Comparison of ENCODE assay signal across 16 cellular contexts in the genomic region with DNA sequence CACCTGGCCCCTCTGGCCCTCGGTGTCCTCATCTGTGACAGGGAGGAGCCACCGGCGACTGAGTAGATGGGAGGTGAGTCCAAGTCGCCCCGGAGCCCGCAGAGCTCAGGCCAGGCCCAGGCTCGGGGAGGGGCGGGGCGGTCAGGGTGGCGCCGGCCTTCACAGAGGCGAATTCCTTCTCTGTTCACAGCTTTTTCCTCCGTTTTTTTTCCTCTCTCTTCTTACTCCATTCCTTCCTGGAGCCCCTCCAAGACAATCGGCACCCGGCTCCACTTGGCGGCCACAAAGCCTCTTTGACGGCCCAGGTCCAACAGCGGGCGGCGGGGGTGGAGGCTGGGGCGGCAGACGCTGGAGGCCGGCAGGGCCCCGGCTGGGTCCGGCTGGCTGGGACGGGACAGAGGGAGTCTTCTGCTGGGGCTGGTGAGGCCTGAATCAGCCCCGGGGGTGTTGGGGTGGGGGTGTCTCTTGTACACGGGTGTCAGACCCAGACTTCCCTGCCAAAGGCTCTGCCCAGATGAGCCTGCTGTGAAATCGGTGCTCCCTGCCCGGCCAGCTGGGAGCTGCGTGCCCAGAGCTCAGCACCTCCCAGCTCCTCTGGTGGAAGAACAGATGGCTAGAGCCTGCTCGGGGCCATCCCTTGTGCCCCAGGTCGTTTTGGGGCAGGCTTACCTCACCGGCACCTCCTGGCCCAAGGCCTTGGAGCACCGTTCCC. TPM values are rescaled to one million over a fixed set of nuclear protein-coding genes. Genes with fewer than 3 reads are reported as not detected.
A peak's percentile ranks its signal among the peaks of the same experiment; 100 is the strongest.
DNase-seq lines count a peak whose midpoint lies in the region; ATAC-seq, FAIRE-seq and TF ChIP-seq lines count a peak whose summit lies in the region.
"Had no signal": no experiment of that assay in that cellular context is flagged by ENCODE, and none has a peak within 500 bp of the region (broad histone marks: within the 10 kb centered on the region; RNA-seq: fewer than 3 reads in every experiment).

No MANE protein-coding gene starts in this region.

- intact Hi-C loops in HepG2 (cut with micrococcal nuclease; ENCODE audit: unreplicated experiment) = no loop called here
- intact Hi-C loops in right lobe of liver (cut with DNase I) = no loop called here
- intact Hi-C loops in aorta (cut with DNase I) = loop anchor here in 1 of 2 donors (2.0 kb wide), 1 partner anchor 21 kb away; no protein-coding TSS in a partner anchor

- TF ChIP-seq CTCF in HepG2 (CRISPR knock-in tag; IDR thresholded peaks at IDR 0.05) = no peak
- TF ChIP-seq CTCF in right lobe of liver (IDR thresholded peaks at IDR 0.05) = no peak
- TF ChIP-seq CTCF in fibroblast of the aortic adventitia (IDR thresholded peaks at IDR 0.05; ENCODE audit: insufficient read depth, low read length) = no peak
- TF ChIP-seq CTCF in nephron (IDR thresholded peaks at IDR 0.05; ENCODE audit: unreplicated experiment in 3 of 3) = no peak

- no peak overlapping the region for H3K4me3 Mint-ChIP-seq in nephron
- H3K4me3 Mint-ChIP-seq: activated CD8-positive, alpha-beta T cell treated with anti-CD3 and anti-CD28 coated beads, Interleukin-2, amount 10 ng/mL, durations not matched to agents 7 days and 5 days had no signal

- DNase-seq in HepG2 (ENCODE audit: low spot score) = no peak
- no peak for DNase-seq in right lobe of liver
- peak; percentile 91 for DNase-seq in fibroblast of the aortic adventitia (ENCODE audit: low read depth)
- DNase-seq in aorta = peak; percentile 88 to 93
- DNase-seq in cerebellum (ENCODE audit: low spot score) = no peak
- DNase-seq in DMS79 treated with DMSO at 0.1 percent for 48 hours (lab: John Stamatoyannopoulos, UW) = no peak
- DNase-seq: ACHN; activated CD8-positive, alpha-beta T cell treated with anti-CD3 and anti-CD28 coated beads, Interleukin-2, amount 10 ng/mL, durations not matched to agents 7 days and 5 days; erythroblast; GF-D8; NCI-H1092 treated with DMSO at 0.1 percent for 48 hours; stimulated activated naive CD8-positive, alpha-beta T cell treated with anti-CD3 and anti-CD28 coated beads, Interleukin-15, Interleukin-2, amounts not matched to agents 100 U/mL and 50 U/mL, for 24 hours; T-helper 1 cell had no signal

- no peak overlapping the region for H3K9ac ChIP-seq in HepG2 (ENCODE audit: insufficient read depth, low read depth, low read length)

- WGBS in HepG2 (ENCODE audit: low lambda C conversion rate) = 6% methylated on average over 28 of the region's 35 CpGs
- WGBS in right lobe of liver (ENCODE audit: insufficient coverage, low coverage, low lambda C conversion rate, missing lambda C conversion rate) = 71% methylated on average over 9 of the region's 35 CpGs
- 2 to 7% methylated on average over 35 of the region's 35 CpGs for WGBS in aorta, 2 donors

- no peak overlapping the region for H3K27ac ChIP-seq in HepG2 (ENCODE audit: extremely low read length, insufficient read depth, low read length)
- H3K27ac ChIP-seq in right lobe of liver = no peak overlapping the region
- H3K27ac ChIP-seq in aorta (ENCODE audit: low read depth in 1 of 2, low read length in 2 of 2) = peak overlapping the region; percentile 6 to 87

- peaks cover 3% of the 10 kb centered on the region; the same call in 1 of the 2 replicates for H4K20me1 ChIP-seq in HepG2 (ENCODE audit: insufficient read depth, low read length)

- H2AFZ ChIP-seq in HepG2 (ENCODE audit: low read length) = no peak overlapping the region

- FAIRE-seq in HepG2 (lab: Jason Lieb, UNC) = no peak

- peak; percentile 17 for ATAC-seq in HepG2
- no peak for ATAC-seq in right lobe of liver
- peak; percentile 66 for ATAC-seq in aorta (ENCODE audit: low FRiP score)
- no peak for ATAC-seq in GM21381 (IDR thresholded peaks at IDR 0.05; ENCODE audit: unreplicated experiment)
- ATAC-seq: activated CD8-positive, alpha-beta T cell treated with anti-CD3 and anti-CD28 coated beads, Interleukin-2, amount 10 ng/mL, durations not matched to agents 7 days and 5 days; HCT116; stimulated activated naive CD8-positive, alpha-beta T cell treated with anti-CD3 and anti-CD28 coated beads, Interleukin-15, Interleukin-2, amounts not matched to agents 100 U/mL and 50 U/mL, for 24 hours had no signal

- CTCF ChIA-PET in HepG2 (lab: Yijun Ruan, JAX; ENCODE audit: low intra/inter-chr PET ratio, low total read pairs) = no interaction called here

- H3K4me1 ChIP-seq in HepG2 (ENCODE audit: insufficient read depth, low read length) (peaks cover 73% of the 10 kb centered on the region), right lobe of liver (no peaks in the 10 kb centered on the region), aorta (ENCODE audit: control insufficient read depth in 1 of 2, insufficient read depth in 2 of 2, low read length in 2 of 2) (no peaks in the 10 kb centered on the region)

- BruUV-seq in HepG2 (replicated peaks; lab: Mats Ljungman, UMichigan) = no TSS peak

- H3K36me3 ChIP-seq in HepG2 (replicated peaks in 1 of 2; ENCODE audit: control insufficient read depth in 1 of 2, insufficient read depth in 2 of 2, low read length in 2 of 2) (no peaks in the 10 kb centered on the region), right lobe of liver (no peaks in the 10 kb centered on the region), aorta (ENCODE audit: control insufficient read depth in 1 of 2, insufficient read depth in 2 of 2, low read length in 1 of 2) (no peaks in the 10 kb centered on the region)

- no peaks in the 10 kb centered on the region for H3K9me3 ChIP-seq in HepG2 (ENCODE audit: low read length)
- no peaks in the 10 kb centered on the region for H3K9me3 ChIP-seq in right lobe of liver
- no peaks in the 10 kb centered on the region for H3K9me3 ChIP-seq in aorta (ENCODE audit: control insufficient read depth, low read length)

- H3K4me2 ChIP-seq in HepG2 (ENCODE audit: low read depth, low read length) = peak overlapping the region; percentile 60

- H3K79me2 ChIP-seq in HepG2 (ENCODE audit: insufficient read depth, low read length) = no peaks in the 10 kb centered on the region

- in situ Hi-C loops in HepG2 (cut with HindIII; ENCODE audit: extremely low pct_ligation_motif_present, low pct_unique_long_range_greater_than_20kb) = no loop called here

- peak overlapping the region in 2 of 3 experiments; percentile 38 to 66 for H3K27ac Mint-ChIP-seq in nephron
- H3K27ac Mint-ChIP-seq: activated CD8-positive, alpha-beta T cell treated with anti-CD3 and anti-CD28 coated beads, Interleukin-2, amount 10 ng/mL, durations not matched to agents 7 days and 5 days had no signal

- no peaks in the 10 kb centered on the region for H3K27me3 Mint-ChIP-seq in nephron (ENCODE audit: low read depth)

- peaks cover 40 to 91% of the 10 kb centered on the region in 2 experiments; a peak in 4 of 5 replicates for H3K27me3 ChIP-seq in HepG2 (ENCODE audit: control insufficient read depth in 1 of 2, insufficient read depth in 2 of 2, low read length in 2 of 2)
- no peaks in the 10 kb centered on the region for H3K27me3 ChIP-seq in right lobe of liver
- H3K27me3 ChIP-seq in aorta (ENCODE audit: control insufficient read depth in 1 of 2, insufficient read depth in 2 of 2, low read length in 1 of 2) = no peaks in the 10 kb centered on the region

- TF ChIP-seq POLR2A in HepG2 (IDR thresholded peaks at IDR 0.05; ENCODE audit: insufficient read depth in 1 of 2, low read depth in 2 of 2, low read length in 2 of 2) = no peak
- no peak for TF ChIP-seq POLR2A in right lobe of liver (IDR thresholded peaks at IDR 0.05)

- H3K4me3 ChIP-seq in HepG2 (replicated peaks in 1 of 3; ENCODE audit: insufficient read depth in 1 of 3, low read depth in 2 of 3, low read length in 3 of 3) (peak overlapping the region in 2 of 3 experiments; percentile 27 to 30; a peak in 2 of 6 replicates), right lobe of liver (no peak overlapping the region), fibroblast of the aortic adventitia (ENCODE audit: low read depth, low read length) (peak overlapping the region; percentile 52), aorta (ENCODE audit: low read length in 2 of 2) (no peak overlapping the region)

- H3K4me1 Mint-ChIP-seq in nephron = peaks cover 14% of the 10 kb centered on the region

- no peaks in the 10 kb centered on the region for H3K9me3 Mint-ChIP-seq in nephron

- POLR2A ChIA-PET in HepG2 (lab: Yijun Ruan, JAX) = interaction anchor here (1.1 kb wide), 1 partner anchor 40 kb away, joined by 4 read pairs; no protein-coding TSS in a partner anchor

- TF ChIP-seq RAD21 in HepG2 (CRISPR knock-in tag; IDR thresholded peaks at IDR 0.05) = no peak

- TF ChIP-seq EP300 in HepG2 (IDR thresholded peaks at IDR 0.05; ENCODE audit: low read depth in 2 of 2, low read length in 2 of 2) = no peak
- TF ChIP-seq EP300 in HepG2 (CRISPR knock-in tag; IDR thresholded peaks at IDR 0.05; ENCODE audit: borderline replicate concordance) = no peak

- no peaks in the 10 kb centered on the region for H3K36me3 Mint-ChIP-seq in nephron (ENCODE audit: low read depth)

RNA-seq across cellular contexts. Expression of a gene that starts 22.6 kb away (rescaled TPM):
- total RNA-seq in HepG2 (2016; rRNA removed; fragmentation: Illumina TruSeq; extraction: Trizol) = 12.3 and 19.1 TPM in 2 replicates
- total RNA-seq in HepG2 (2016; cell fraction: cytosol; rRNA removed; fragmentation: Illumina TruSeq; extraction: Trizol; ENCODE audit: low read depth) = 8.9 and 9.3 TPM in 2 replicates
- total RNA-seq in HepG2 (2016; cell fraction: insoluble cytoplasmic fraction; rRNA removed; fragmentation: Illumina TruSeq; extraction: Trizol) = 11.5 and 17.5 TPM in 2 replicates
- 31.8 and 32.6 TPM in 2 replicates for total RNA-seq in HepG2 (2016; cell fraction: membrane; rRNA removed; fragmentation: Illumina TruSeq; extraction: Trizol)
- 13.0 and 15.9 TPM in 2 replicates for total RNA-seq in HepG2 (2016; cell fraction: nucleus; rRNA removed; fragmentation: Illumina TruSeq; extraction: Trizol)
- 30.6 and 35.5 TPM in 2 replicates for polyA plus RNA-seq in HepG2 (2011; rRNA removed)
- 37.2 and 49.4 TPM in 2 replicates for polyA plus RNA-seq in HepG2 (2011; cell fraction: cytosol; rRNA removed)
- polyA plus RNA-seq in HepG2 (2011; cell fraction: nucleus; rRNA removed) = 122 and 143 TPM in 2 replicates
- 21.8 and 31.9 TPM in 2 replicates for polyA plus RNA-seq in HepG2 (2012)
- 15.2 and 15.4 TPM in 2 replicates for polyA plus RNA-seq in HepG2 (2016; cell fraction: cytosol; fragmentation: Illumina TruSeq; extraction: Trizol; ENCODE audit: low read depth)
- 18.1 and 23.1 TPM in 2 replicates for polyA plus RNA-seq in HepG2 (2016; cell fraction: insoluble cytoplasmic fraction; fragmentation: Illumina TruSeq; extraction: Trizol; ENCODE audit: low read depth)
- polyA plus RNA-seq in HepG2 (2016; cell fraction: membrane; fragmentation: Illumina TruSeq; extraction: Trizol; ENCODE audit: low read depth) = 38.4 and 44.6 TPM in 2 replicates
- 33.6 and 40.0 TPM in 2 replicates for polyA plus RNA-seq in HepG2 (2016; cell fraction: nucleus; fragmentation: Illumina TruSeq; extraction: Trizol; ENCODE audit: insufficient read depth, low read depth)
- 74.3 and 145 TPM in 2 replicates for polyA minus RNA-seq in HepG2 (2011; rRNA and poly(A)+ RNA removed; ENCODE audit: low replicate concordance)
- polyA minus RNA-seq in HepG2 (2011; cell fraction: cytosol; rRNA and poly(A)+ RNA removed) = 22.8 and 26.5 TPM in 2 replicates
- 19.9 and 23.2 TPM in 2 replicates for polyA minus RNA-seq in HepG2 (2011; cell fraction: nucleus; rRNA and poly(A)+ RNA removed)
- 10 to 100 TPM; 27.9 to 60.1 (median 45.7) TPM for total RNA-seq in right lobe of liver
- total RNA-seq in fibroblast of the aortic adventitia (ENCODE audit: low replicate concordance) = 14.1 and 27.4 TPM in 2 replicates
- total RNA-seq in aorta = 10 to 100 TPM; 28.9 to 32.9 TPM
- polyA plus RNA-seq in aorta = 10 to 100 TPM in 1 of 2 donors, 1 to 10 TPM in 1; 6.9 to 19.5 TPM
- 5.3 TPM for total RNA-seq in cerebellum

RNA-seq across cellular contexts. Expression of a gene that starts 40.8 kb away (rescaled TPM):
- total RNA-seq in HepG2 (2016; rRNA removed; fragmentation: Illumina TruSeq; extraction: Trizol) = 7.2 and 22.9 TPM in 2 replicates
- total RNA-seq in HepG2 (2016; cell fraction: cytosol; rRNA removed; fragmentation: Illumina TruSeq; extraction: Trizol; ENCODE audit: low read depth) = 1.1 and 1.9 TPM in 2 replicates
- 6.6 and 22.7 TPM in 2 replicates for total RNA-seq in HepG2 (2016; cell fraction: insoluble cytoplasmic fraction; rRNA removed; fragmentation: Illumina TruSeq; extraction: Trizol)
- 4.2 and 4.6 TPM in 2 replicates for total RNA-seq in HepG2 (2016; cell fraction: membrane; rRNA removed; fragmentation: Illumina TruSeq; extraction: Trizol)
- 23.8 and 28.9 TPM in 2 replicates for total RNA-seq in HepG2 (2016; cell fraction: nucleus; rRNA removed; fragmentation: Illumina TruSeq; extraction: Trizol)
- polyA plus RNA-seq in HepG2 (2011; rRNA removed) = 5.4 and 8.4 TPM in 2 replicates
- polyA plus RNA-seq in HepG2 (2011; cell fraction: cytosol; rRNA removed) = 7.7 and 10.8 TPM in 2 replicates
- 30.6 and 45.2 TPM in 2 replicates for polyA plus RNA-seq in HepG2 (2011; cell fraction: nucleus; rRNA removed)
- polyA plus RNA-seq in HepG2 (2012) = 5.1 and 7.0 TPM in 2 replicates
- 1.2 and 1.5 TPM in 2 replicates for polyA plus RNA-seq in HepG2 (2016; cell fraction: cytosol; fragmentation: Illumina TruSeq; extraction: Trizol; ENCODE audit: low read depth)
- polyA plus RNA-seq in HepG2 (2016; cell fraction: insoluble cytoplasmic fraction; fragmentation: Illumina TruSeq; extraction: Trizol; ENCODE audit: low read depth) = 4.5 and 6.1 TPM in 2 replicates
- 1.6 and 2.2 TPM in 2 replicates for polyA plus RNA-seq in HepG2 (2016; cell fraction: membrane; fragmentation: Illumina TruSeq; extraction: Trizol; ENCODE audit: low read depth)
- 25.4 and 27.0 TPM in 2 replicates for polyA plus RNA-seq in HepG2 (2016; cell fraction: nucleus; fragmentation: Illumina TruSeq; extraction: Trizol; ENCODE audit: insufficient read depth, low read depth)
- polyA minus RNA-seq in HepG2 (2011; rRNA and poly(A)+ RNA removed; ENCODE audit: low replicate concordance) = 0.40 and 58.6 TPM in 2 replicates
- polyA minus RNA-seq in HepG2 (2011; cell fraction: cytosol; rRNA and poly(A)+ RNA removed) = 13.4 and 13.6 TPM in 2 replicates
- polyA minus RNA-seq in HepG2 (2011; cell fraction: nucleus; rRNA and poly(A)+ RNA removed) = 37.7 and 40.7 TPM in 2 replicates
- total RNA-seq in right lobe of liver = 10 to 100 TPM in 5 of 6 experiments, 1 to 10 TPM in 1; 9.6 to 30.9 (median 23.0) TPM
- total RNA-seq in fibroblast of the aortic adventitia (ENCODE audit: low replicate concordance) = 0.27 TPM in 1 of 2 replicates, not detected in the other
- total RNA-seq in aorta = under 1 TPM in 1 of 2 donors, not detected in 1; 0.45 TPM
- polyA plus RNA-seq in aorta = under 1 TPM; 0.38 to 0.87 TPM
- 3.0 TPM for total RNA-seq in cerebellum

RNA-seq across cellular contexts. Expression of a gene that starts 47.2 kb away (rescaled TPM):
- total RNA-seq in HepG2 (2016; rRNA removed; fragmentation: Illumina TruSeq; extraction: Trizol) (0.32 and 1.0 TPM in 2 replicates), right lobe of liver (10 to 100 TPM in 3 of 6 experiments, 1 to 10 TPM in 3; 4.7 to 15.1 (median 11.0) TPM), fibroblast of the aortic adventitia (ENCODE audit: low replicate concordance) (20.3 and 21.7 TPM in 2 replicates), aorta (10 to 100 TPM; 27.5 to 44.2 TPM), cerebellum (16.7 TPM)
- total RNA-seq in HepG2 (2016; cell fraction: cytosol; rRNA removed; fragmentation: Illumina TruSeq; extraction: Trizol; ENCODE audit: low read depth) = not detected in 2 replicates
- total RNA-seq in HepG2 (2016; cell fraction: insoluble cytoplasmic fraction; rRNA removed; fragmentation: Illumina TruSeq; extraction: Trizol) = 0.84 TPM in 1 of 2 replicates, not detected in the other
- 0.24 and 0.53 TPM in 2 replicates for total RNA-seq in HepG2 (2016; cell fraction: membrane; rRNA removed; fragmentation: Illumina TruSeq; extraction: Trizol)
- total RNA-seq in HepG2 (2016; cell fraction: nucleus; rRNA removed; fragmentation: Illumina TruSeq; extraction: Trizol) = 0.75 and 2.8 TPM in 2 replicates
- polyA plus RNA-seq in HepG2 (2011; rRNA removed) (0.77 and 1.5 TPM in 2 replicates), aorta (10 to 100 TPM in 1 of 2 donors, 1 to 10 TPM in 1; 5.9 to 42.5 TPM)
- polyA plus RNA-seq in HepG2 (2011; cell fraction: cytosol; rRNA removed) = 0.24 and 0.27 TPM in 2 replicates
- 34.5 and 42.6 TPM in 2 replicates for polyA plus RNA-seq in HepG2 (2011; cell fraction: nucleus; rRNA removed)
- polyA plus RNA-seq in HepG2 (2012) = 1.0 and 2.7 TPM in 2 replicates
- polyA plus RNA-seq in HepG2 (2016; cell fraction: cytosol; fragmentation: Illumina TruSeq; extraction: Trizol; ENCODE audit: low read depth) = 0.19 and 0.29 TPM in 2 replicates
- polyA plus RNA-seq in HepG2 (2016; cell fraction: insoluble cytoplasmic fraction; fragmentation: Illumina TruSeq; extraction: Trizol; ENCODE audit: low read depth) = not detected in 2 replicates
- 0.19 and 0.30 TPM in 2 replicates for polyA plus RNA-seq in HepG2 (2016; cell fraction: membrane; fragmentation: Illumina TruSeq; extraction: Trizol; ENCODE audit: low read depth)
- polyA plus RNA-seq in HepG2 (2016; cell fraction: nucleus; fragmentation: Illumina TruSeq; extraction: Trizol; ENCODE audit: insufficient read depth, low read depth) = 2.2 and 4.7 TPM in 2 replicates
- polyA minus RNA-seq in HepG2 (2011; rRNA and poly(A)+ RNA removed; ENCODE audit: low replicate concordance) = 1.4 and 1.8 TPM in 2 replicates
- 0.69 TPM in 1 of 2 replicates, not detected in the other for polyA minus RNA-seq in HepG2 (2011; cell fraction: cytosol; rRNA and poly(A)+ RNA removed)
- polyA minus RNA-seq in HepG2 (2011; cell fraction: nucleus; rRNA and poly(A)+ RNA removed) = 3.5 and 4.0 TPM in 2 replicates

Comparison
In these comparisons a context has a peak if more than half of its experiments do, and no peak if none do; other contexts are left out.
1. ATAC-seq: peak in HepG2 (single experiment) and aorta (single experiment); none in right lobe of liver (0 of 4) and GM21381 (single experiment).
2. H3K4me3 ChIP-seq: peak in HepG2 (2 of 3) and fibroblast of the aortic adventitia (single experiment); none in right lobe of liver (0 of 3) and aorta (0 of 2).
3. DNase-seq: peak in fibroblast of the aortic adventitia (single experiment) and aorta (2 of 2); none in HepG2 (single experiment), right lobe of liver (0 of 3), cerebellum (single experiment) and DMS79 treated with DMSO at 0.1 percent for 48 hours (single experiment).
4. H3K27ac ChIP-seq: peak in aorta (2 of 2); none in HepG2 (single experiment) and right lobe of liver (0 of 3).